ENCODE assay signal across 1 cellular context in the genomic region with DNA sequence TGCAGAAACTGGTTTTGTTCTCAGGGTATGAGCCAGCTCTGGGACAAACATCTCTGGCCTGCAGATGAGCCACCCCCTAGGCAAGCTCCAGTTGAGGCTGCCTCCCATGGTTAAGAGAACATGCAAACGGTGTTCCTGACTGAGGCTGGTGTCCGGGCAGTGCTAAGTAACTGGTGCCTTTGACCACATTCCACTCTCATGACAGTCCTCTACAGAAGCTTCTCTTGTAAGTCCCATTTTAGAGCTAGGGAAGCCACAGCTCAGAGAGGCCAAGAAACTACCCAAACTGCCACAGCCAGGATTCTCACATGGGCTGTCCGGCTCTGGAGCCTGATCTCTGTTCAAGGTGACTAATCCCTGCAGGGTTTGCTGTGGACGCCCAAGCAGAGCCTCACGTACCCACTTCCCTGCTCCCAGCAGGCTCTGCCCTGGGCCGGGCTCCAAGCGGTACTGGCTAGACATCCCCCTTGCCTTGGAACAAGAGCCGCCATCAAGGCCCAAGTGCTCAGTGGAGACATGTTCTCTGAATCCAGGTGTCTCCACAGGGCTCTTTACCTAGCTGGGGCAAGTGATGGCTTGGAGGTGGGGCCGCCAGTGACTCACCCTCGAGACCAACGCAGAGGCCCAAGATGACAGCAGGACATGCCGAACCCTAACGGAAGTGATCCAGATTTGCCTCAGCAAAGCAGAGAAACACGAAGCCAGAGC.
TF ChIP-seq lines count a peak whose summit lies in the region.

No MANE protein-coding gene starts in this region.

TF ChIP-seq in H1, 55 proteins besides CTCF, POLR2A, EP300 and RAD21:
- no peak for TF ChIP-seq RBBP5 (IDR thresholded peaks at IDR 0.05; ENCODE audit: borderline replicate concordance, low read depth, low read length)
- no peak for TF ChIP-seq GABPA (IDR thresholded peaks at IDR 0.05; ENCODE audit: borderline replicate concordance, insufficient read depth, low read length)
- no peak for TF ChIP-seq KDM4A (IDR thresholded peaks at IDR 0.05; ENCODE audit: low read depth, low read length, severe bottlenecking)
- no peak for TF ChIP-seq CEBPB (IDR thresholded peaks at IDR 0.05; ENCODE audit: low read depth, low read length)
- no peak for TF ChIP-seq POLR2AphosphoS5 (IDR thresholded peaks at IDR 0.05; ENCODE audit: low read depth, low read length)
- TF ChIP-seq KDM1A (IDR thresholded peaks at IDR 0.05; ENCODE audit: borderline replicate concordance, low read length) = no peak
- TF ChIP-seq BRCA1 (IDR thresholded peaks at IDR 0.05; ENCODE audit: low read depth, low read length) = no peak
- no peak for TF ChIP-seq SAP30 (IDR thresholded peaks at IDR 0.05; ENCODE audit: insufficient read depth, insufficient replicate concordance, low read length)
- no peak for TF ChIP-seq CHD2 (IDR thresholded peaks at IDR 0.05; ENCODE audit: low read length)
- TF ChIP-seq CBX5 (IDR thresholded peaks at IDR 0.05; ENCODE audit: low read depth, low read length) = no peak
- TF ChIP-seq RNF2 (IDR thresholded peaks at IDR 0.05; ENCODE audit: borderline replicate concordance, low read depth, low read length, missing control alignments, poor library complexity, severe bottlenecking) = no peak
- no peak for TF ChIP-seq ASH2L (IDR thresholded peaks at IDR 0.05; ENCODE audit: low read length)
- no peak for TF ChIP-seq EZH2 (IDR thresholded peaks at IDR 0.05; ENCODE audit: low read depth, low read length, severe bottlenecking)
- TF ChIP-seq CHD1 (IDR thresholded peaks at IDR 0.05; ENCODE audit: low read depth, low read length) = no peak
- no peak for TF ChIP-seq HDAC2 (IDR thresholded peaks at IDR 0.05; ENCODE audit: borderline replicate concordance in 1 of 2, low read depth in 2 of 2, low read length in 2 of 2)
